Comparison of ENCODE assay signal across 1 cellular context in the genomic region with DNA sequence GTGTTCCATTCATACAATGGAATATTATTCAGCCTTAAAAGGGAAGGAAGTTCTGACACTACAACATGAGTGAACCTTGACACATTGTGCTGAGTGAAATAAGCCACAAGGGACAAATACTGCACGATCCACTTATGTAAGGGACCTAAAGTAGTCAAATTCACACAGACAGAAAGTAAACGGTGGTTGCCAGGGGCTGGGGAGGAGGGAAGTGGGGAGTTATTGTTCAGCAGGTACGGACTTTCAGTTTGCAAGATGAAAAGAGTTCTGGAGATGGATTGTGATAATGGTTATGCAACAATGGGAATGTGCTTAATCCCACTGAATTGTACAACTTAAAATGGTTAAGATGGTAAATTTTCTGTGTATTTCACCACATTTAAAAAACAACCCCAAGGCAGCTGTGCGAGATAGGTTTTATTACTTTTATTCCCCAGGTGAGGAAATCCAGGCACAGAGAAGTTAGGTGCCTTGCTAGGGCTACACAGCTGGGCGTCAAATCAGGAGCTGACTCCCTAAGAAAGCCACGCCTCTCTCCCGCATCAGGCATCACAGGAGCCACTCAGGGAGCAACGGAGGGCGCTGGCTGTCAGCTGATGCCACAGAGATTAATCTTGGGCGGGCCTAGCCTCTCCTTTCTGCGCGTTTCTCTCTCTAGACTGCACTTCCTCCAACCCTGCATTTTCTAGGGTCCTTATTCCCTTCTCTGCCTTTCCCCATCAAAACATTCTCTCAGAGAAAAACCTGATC.
TF ChIP-seq lines count a peak whose summit lies in the region.

No MANE protein-coding gene starts in this region.

TF ChIP-seq in HepG2, 621 proteins besides CTCF, POLR2A, EP300 and RAD21 (continued from another document and continues in another):
- TF ChIP-seq, protein P1, sequence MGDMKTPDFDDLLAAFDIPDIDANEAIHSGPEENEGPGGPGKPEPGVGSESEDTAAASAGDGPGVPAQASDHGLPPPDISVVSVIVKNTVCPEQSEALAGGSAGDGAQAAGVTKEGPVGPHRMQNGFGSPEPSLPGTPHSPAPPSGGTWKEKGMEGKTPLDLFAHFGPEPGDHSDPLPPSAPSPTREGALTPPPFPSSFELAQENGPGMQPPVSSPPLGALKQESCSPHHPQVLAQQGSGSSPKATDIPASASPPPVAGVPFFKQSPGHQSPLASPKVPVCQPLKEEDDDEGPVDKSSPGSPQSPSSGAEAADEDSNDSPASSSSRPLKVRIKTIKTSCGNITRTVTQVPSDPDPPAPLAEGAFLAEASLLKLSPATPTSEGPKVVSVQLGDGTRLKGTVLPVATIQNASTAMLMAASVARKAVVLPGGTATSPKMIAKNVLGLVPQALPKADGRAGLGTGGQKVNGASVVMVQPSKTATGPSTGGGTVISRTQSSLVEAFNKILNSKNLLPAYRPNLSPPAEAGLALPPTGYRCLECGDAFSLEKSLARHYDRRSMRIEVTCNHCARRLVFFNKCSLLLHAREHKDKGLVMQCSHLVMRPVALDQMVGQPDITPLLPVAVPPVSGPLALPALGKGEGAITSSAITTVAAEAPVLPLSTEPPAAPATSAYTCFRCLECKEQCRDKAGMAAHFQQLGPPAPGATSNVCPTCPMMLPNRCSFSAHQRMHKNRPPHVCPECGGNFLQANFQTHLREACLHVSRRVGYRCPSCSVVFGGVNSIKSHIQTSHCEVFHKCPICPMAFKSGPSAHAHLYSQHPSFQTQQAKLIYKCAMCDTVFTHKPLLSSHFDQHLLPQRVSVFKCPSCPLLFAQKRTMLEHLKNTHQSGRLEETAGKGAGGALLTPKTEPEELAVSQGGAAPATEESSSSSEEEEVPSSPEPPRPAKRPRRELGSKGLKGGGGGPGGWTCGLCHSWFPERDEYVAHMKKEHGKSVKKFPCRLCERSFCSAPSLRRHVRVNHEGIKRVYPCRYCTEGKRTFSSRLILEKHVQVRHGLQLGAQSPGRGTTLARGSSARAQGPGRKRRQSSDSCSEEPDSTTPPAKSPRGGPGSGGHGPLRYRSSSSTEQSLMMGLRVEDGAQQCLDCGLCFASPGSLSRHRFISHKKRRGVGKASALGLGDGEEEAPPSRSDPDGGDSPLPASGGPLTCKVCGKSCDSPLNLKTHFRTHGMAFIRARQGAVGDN (CRISPR knock-in tag; IDR thresholded peaks at IDR 0.05), result peak; percentile 30; the same call in 1 of the 2 replicates
- TF ChIP-seq ZNF263 (CRISPR knock-in tag; IDR thresholded peaks at IDR 0.05) (peak; percentile 43; the same call in 1 of the 2 replicates), SNAPC2 (CRISPR knock-in tag; IDR thresholded peaks at IDR 0.05) (peak; percentile 67; the same call in 1 of the 2 replicates), NPAS2 (CRISPR knock-in tag; IDR thresholded peaks at IDR 0.05; ENCODE audit: borderline replicate concordance) (no peak), ZNF33B (CRISPR knock-in tag; IDR thresholded peaks at IDR 0.05) (no peak), IKZF4 (CRISPR knock-in tag; IDR thresholded peaks at IDR 0.05; ENCODE audit: borderline replicate concordance, low read depth, not compliant biosample characterization) (no peak), MAFF (IDR thresholded peaks at IDR 0.05; ENCODE audit: low read depth, low read length) (no peak), SALL1 (CRISPR knock-in tag; IDR thresholded peaks at IDR 0.05) (peak; percentile 44), ERF (CRISPR knock-in tag; IDR thresholded peaks at IDR 0.05) (no peak), RFX3 (CRISPR knock-in tag; IDR thresholded peaks at IDR 0.05) (0 out of 2 replicates have a peak, but pooled peaks have one; percentile 29), SOX5 (CRISPR knock-in tag; IDR thresholded peaks at IDR 0.05; ENCODE audit: borderline replicate concordance) (peak; percentile 82), PPARG (CRISPR knock-in tag; conservative IDR thresholded peaks at IDR 0.05) (peak; percentile 71; the same call in 1 of the 2 replicates), LCORL (IDR thresholded peaks at IDR 0.05) (no peak), LCORL (CRISPR knock-in tag; IDR thresholded peaks at IDR 0.05) (peak; percentile 67), CEBPG (CRISPR knock-in tag; IDR thresholded peaks at IDR 0.05) (peak; percentile 43; the same call in 1 of the 2 replicates), SMAD3 (CRISPR knock-in tag; IDR thresholded peaks at IDR 0.05) (no peak), RARG (CRISPR knock-in tag; IDR thresholded peaks at IDR 0.05; ENCODE audit: low read depth) (no peak), REPIN1 (CRISPR knock-in tag; IDR thresholded peaks at IDR 0.05; ENCODE audit: borderline replicate concordance, low read depth) (0 out of 2 replicates have a peak, but pooled peaks have one; percentile 64), ZNF331 (CRISPR knock-in tag; IDR thresholded peaks at IDR 0.05) (peak; percentile 30; the same call in 1 of the 2 replicates), ZSCAN30 (CRISPR knock-in tag; IDR thresholded peaks at IDR 0.05) (no peak), DMAP1 (CRISPR knock-in tag; IDR thresholded peaks at IDR 0.05) (no peak), HDAC6 (IDR thresholded peaks at IDR 0.05; ENCODE audit: low read depth, low read length) (no peak), ISL2 (CRISPR knock-in tag; IDR thresholded peaks at IDR 0.05) (0 out of 2 replicates have a peak, but pooled peaks have one; percentile 35), SATB2 (CRISPR knock-in tag; IDR thresholded peaks at IDR 0.05) (no peak), ZSCAN9 (CRISPR knock-in tag; IDR thresholded peaks at IDR 0.05; ENCODE audit: borderline replicate concordance) (no peak), BRF2 (CRISPR knock-in tag; IDR thresholded peaks at IDR 0.05) (no peak), REL (CRISPR knock-in tag; conservative IDR thresholded peaks at IDR 0.05) (no peak), ZFYVE20 (CRISPR knock-in tag; IDR thresholded peaks at IDR 0.05; ENCODE audit: borderline replicate concordance, low read depth) (no peak), MIXL1 (CRISPR knock-in tag; IDR thresholded peaks at IDR 0.05) (0 out of 2 replicates have a peak, but pooled peaks have one; percentile 30), AKNA (CRISPR knock-in tag; IDR thresholded peaks at IDR 0.05; ENCODE audit: borderline replicate concordance) (no peak)
- TF ChIP-seq, protein P2, sequence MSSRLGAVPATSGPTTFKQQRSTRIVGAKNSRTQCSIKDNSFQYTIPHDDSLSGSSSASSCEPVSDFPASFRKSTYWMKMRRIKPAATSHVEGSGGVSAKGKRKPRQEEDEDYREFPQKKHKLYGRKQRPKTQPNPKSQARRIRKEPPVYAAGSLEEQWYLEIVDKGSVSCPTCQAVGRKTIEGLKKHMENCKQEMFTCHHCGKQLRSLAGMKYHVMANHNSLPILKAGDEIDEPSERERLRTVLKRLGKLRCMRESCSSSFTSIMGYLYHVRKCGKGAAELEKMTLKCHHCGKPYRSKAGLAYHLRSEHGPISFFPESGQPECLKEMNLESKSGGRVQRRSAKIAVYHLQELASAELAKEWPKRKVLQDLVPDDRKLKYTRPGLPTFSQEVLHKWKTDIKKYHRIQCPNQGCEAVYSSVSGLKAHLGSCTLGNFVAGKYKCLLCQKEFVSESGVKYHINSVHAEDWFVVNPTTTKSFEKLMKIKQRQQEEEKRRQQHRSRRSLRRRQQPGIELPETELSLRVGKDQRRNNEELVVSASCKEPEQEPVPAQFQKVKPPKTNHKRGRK (CRISPR knock-in tag; IDR thresholded peaks at IDR 0.05), result no peak
- TF ChIP-seq, protein P3, sequence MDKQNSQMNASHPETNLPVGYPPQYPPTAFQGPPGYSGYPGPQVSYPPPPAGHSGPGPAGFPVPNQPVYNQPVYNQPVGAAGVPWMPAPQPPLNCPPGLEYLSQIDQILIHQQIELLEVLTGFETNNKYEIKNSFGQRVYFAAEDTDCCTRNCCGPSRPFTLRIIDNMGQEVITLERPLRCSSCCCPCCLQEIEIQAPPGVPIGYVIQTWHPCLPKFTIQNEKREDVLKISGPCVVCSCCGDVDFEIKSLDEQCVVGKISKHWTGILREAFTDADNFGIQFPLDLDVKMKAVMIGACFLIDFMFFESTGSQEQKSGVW (CRISPR knock-in tag; IDR thresholded peaks at IDR 0.05; ENCODE audit: borderline replicate concordance), result no peak
- TF ChIP-seq, protein P4, sequence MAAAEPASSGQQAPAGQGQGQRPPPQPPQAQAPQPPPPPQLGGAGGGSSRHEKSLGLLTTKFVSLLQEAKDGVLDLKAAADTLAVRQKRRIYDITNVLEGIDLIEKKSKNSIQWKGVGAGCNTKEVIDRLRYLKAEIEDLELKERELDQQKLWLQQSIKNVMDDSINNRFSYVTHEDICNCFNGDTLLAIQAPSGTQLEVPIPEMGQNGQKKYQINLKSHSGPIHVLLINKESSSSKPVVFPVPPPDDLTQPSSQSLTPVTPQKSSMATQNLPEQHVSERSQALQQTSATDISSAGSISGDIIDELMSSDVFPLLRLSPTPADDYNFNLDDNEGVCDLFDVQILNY (CRISPR knock-in tag; conservative IDR thresholded peaks at IDR 0.05), result no peak
- TF ChIP-seq, protein P5, sequence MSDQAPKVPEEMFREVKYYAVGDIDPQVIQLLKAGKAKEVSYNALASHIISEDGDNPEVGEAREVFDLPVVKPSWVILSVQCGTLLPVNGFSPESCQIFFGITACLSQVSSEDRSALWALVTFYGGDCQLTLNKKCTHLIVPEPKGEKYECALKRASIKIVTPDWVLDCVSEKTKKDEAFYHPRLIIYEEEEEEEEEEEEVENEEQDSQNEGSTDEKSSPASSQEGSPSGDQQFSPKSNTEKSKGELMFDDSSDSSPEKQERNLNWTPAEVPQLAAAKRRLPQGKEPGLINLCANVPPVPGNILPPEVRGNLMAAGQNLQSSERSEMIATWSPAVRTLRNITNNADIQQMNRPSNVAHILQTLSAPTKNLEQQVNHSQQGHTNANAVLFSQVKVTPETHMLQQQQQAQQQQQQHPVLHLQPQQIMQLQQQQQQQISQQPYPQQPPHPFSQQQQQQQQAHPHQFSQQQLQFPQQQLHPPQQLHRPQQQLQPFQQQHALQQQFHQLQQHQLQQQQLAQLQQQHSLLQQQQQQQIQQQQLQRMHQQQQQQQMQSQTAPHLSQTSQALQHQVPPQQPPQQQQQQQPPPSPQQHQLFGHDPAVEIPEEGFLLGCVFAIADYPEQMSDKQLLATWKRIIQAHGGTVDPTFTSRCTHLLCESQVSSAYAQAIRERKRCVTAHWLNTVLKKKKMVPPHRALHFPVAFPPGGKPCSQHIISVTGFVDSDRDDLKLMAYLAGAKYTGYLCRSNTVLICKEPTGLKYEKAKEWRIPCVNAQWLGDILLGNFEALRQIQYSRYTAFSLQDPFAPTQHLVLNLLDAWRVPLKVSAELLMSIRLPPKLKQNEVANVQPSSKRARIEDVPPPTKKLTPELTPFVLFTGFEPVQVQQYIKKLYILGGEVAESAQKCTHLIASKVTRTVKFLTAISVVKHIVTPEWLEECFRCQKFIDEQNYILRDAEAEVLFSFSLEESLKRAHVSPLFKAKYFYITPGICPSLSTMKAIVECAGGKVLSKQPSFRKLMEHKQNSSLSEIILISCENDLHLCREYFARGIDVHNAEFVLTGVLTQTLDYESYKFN (CRISPR knock-in tag; conservative IDR thresholded peaks at IDR 0.05), result peak; percentile 68
- TF ChIP-seq, protein P6, sequence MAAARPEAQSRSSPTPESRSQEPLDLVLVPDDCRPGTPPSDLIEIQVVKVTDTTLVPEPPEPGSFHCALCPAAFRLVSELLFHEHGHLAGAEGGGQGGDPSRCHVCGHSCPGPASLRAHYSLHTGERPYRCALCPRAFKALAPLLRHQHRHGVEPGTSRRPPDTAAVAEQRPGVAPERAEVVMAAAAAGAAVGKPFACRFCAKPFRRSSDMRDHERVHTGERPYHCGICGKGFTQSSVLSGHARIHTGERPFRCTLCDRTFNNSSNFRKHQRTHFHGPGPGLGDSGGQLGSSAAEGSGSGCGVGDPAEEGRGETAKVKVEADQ (CRISPR knock-in tag; IDR thresholded peaks at IDR 0.05; ENCODE audit: borderline replicate concordance), result 0 out of 2 replicates have a peak, but pooled peaks have one; percentile 63
- TF ChIP-seq, protein P7, sequence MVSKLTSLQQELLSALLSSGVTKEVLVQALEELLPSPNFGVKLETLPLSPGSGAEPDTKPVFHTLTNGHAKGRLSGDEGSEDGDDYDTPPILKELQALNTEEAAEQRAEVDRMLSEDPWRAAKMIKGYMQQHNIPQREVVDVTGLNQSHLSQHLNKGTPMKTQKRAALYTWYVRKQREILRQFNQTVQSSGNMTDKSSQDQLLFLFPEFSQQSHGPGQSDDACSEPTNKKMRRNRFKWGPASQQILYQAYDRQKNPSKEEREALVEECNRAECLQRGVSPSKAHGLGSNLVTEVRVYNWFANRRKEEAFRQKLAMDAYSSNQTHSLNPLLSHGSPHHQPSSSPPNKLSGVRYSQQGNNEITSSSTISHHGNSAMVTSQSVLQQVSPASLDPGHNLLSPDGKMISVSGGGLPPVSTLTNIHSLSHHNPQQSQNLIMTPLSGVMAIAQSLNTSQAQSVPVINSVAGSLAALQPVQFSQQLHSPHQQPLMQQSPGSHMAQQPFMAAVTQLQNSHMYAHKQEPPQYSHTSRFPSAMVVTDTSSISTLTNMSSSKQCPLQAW (CRISPR knock-in tag; IDR thresholded peaks at IDR 0.05), result 0 out of 2 replicates have a peak, but pooled peaks have one; percentile 25
